8 cellular contexts compared by ENCODE assay signal in genomic region chr18:3596324-3597158, GRCh38.
DNase-seq lines count a peak whose midpoint lies in the region; ATAC-seq and TF ChIP-seq lines count a peak whose summit lies in the region.

No MANE protein-coding gene starts in this region.

- peak overlapping the region; percentile 94 for H3K4me3 Mint-ChIP-seq in CD4-positive, alpha-beta T cell
- peak overlapping the region; percentile 93 for H3K4me3 Mint-ChIP-seq in activated CD8-positive, alpha-beta T cell treated with anti-CD3 and anti-CD28 coated beads, Interleukin-2, amount 10 ng/mL, durations not matched to agents 7 days and 5 days
- peak overlapping the region; percentile 60 for H3K4me3 Mint-ChIP-seq in nephron progenitor cell

- H3K27ac Mint-ChIP-seq in CD4-positive, alpha-beta T cell: peak overlapping the region; percentile 100
- H3K27ac Mint-ChIP-seq in activated CD8-positive, alpha-beta T cell treated with anti-CD3 and anti-CD28 coated beads, Interleukin-2, amount 10 ng/mL, durations not matched to agents 7 days and 5 days: peak overlapping the region; percentile 98
- peak overlapping the region; percentile 92 for H3K27ac Mint-ChIP-seq in nephron progenitor cell

- POLR2A ChIA-PET in CD4-positive, alpha-beta T cell (lab: Charles Lee): interaction anchor here (0.6 to 5.6 kb wide), 11 partner anchors 9 to 347 kb away, joined by 3 to 185 read pairs (median 6); partner anchors contain the start of gene MYL12B
- POLR2A ChIA-PET in activated CD8-positive, alpha-beta T cell treated with anti-CD3 and anti-CD28 coated beads, Interleukin-2, amount 10 ng/mL, durations not matched to agents 7 days and 5 days (lab: Charles Lee): interaction anchor here (0.6 to 4.2 kb wide), 6 partner anchors 10 to 335 kb away, joined by 4 to 57 read pairs (median 8); partner anchors contain the start of gene MYL12B

- no peaks in the 10 kb centered on the region for H3K27me3 ChIP-seq in CD4-positive, alpha-beta T cell (ENCODE audit: control insufficient read depth, insufficient read depth, low read length)

- ATAC-seq in CD4-positive, alpha-beta T cell (ENCODE audit: poor library complexity): no peak
- ATAC-seq in GM21515 (IDR thresholded peaks at IDR 0.05; ENCODE audit: unreplicated experiment): peak; percentile 40
- no peak for ATAC-seq in activated CD8-positive, alpha-beta T cell treated with anti-CD3 and anti-CD28 coated beads, Interleukin-2, amount 10 ng/mL, durations not matched to agents 7 days and 5 days
- ATAC-seq in HG02840 (IDR thresholded peaks at IDR 0.05; ENCODE audit: low FRiP score, unreplicated experiment): no peak

- CTCF ChIA-PET in CD4-positive, alpha-beta T cell (lab: Charles Lee): interaction anchor here (0.6 to 2.3 kb wide), 7 partner anchors 11 to 335 kb away, joined by 3 to 12 read pairs (median 3); partner anchors contain the start of gene MYL12B
- CTCF ChIA-PET in activated CD8-positive, alpha-beta T cell treated with anti-CD3 and anti-CD28 coated beads, Interleukin-2, amount 10 ng/mL, durations not matched to agents 7 days and 5 days (lab: Charles Lee): interaction anchor here (0.6 to 7.2 kb wide), 13 partner anchors 11 to 366 kb away, joined by 3 to 124 read pairs (median 6); no protein-coding TSS in a partner anchor

- H3K27me3 Mint-ChIP-seq in CD4-positive, alpha-beta T cell: no peaks in the 10 kb centered on the region
- H3K27me3 Mint-ChIP-seq in activated CD8-positive, alpha-beta T cell treated with anti-CD3 and anti-CD28 coated beads, Interleukin-2, amount 10 ng/mL, durations not matched to agents 7 days and 5 days (ENCODE audit: low read depth): no peaks in the 10 kb centered on the region
- peaks cover 3% of the 10 kb centered on the region for H3K27me3 Mint-ChIP-seq in nephron progenitor cell (ENCODE audit: low read depth, poor library complexity)

- no peaks in the 10 kb centered on the region for H3K9me3 Mint-ChIP-seq in CD4-positive, alpha-beta T cell
- H3K9me3 Mint-ChIP-seq in activated CD8-positive, alpha-beta T cell treated with anti-CD3 and anti-CD28 coated beads, Interleukin-2, amount 10 ng/mL, durations not matched to agents 7 days and 5 days (ENCODE audit: insufficient read depth): no peaks in the 10 kb centered on the region
- no peaks in the 10 kb centered on the region for H3K9me3 Mint-ChIP-seq in nephron progenitor cell

- peaks cover 39% of the 10 kb centered on the region for H3K36me3 Mint-ChIP-seq in CD4-positive, alpha-beta T cell (ENCODE audit: low read depth)
- H3K36me3 Mint-ChIP-seq in activated CD8-positive, alpha-beta T cell treated with anti-CD3 and anti-CD28 coated beads, Interleukin-2, amount 10 ng/mL, durations not matched to agents 7 days and 5 days (ENCODE audit: low read depth): peaks cover 31% of the 10 kb centered on the region
- H3K36me3 Mint-ChIP-seq in nephron progenitor cell (ENCODE audit: low read depth): no peaks in the 10 kb centered on the region

- peak overlapping the region; percentile 89 for H3K27ac ChIP-seq in CD4-positive, alpha-beta T cell (ENCODE audit: low read depth, low read length)

- peaks cover 59% of the 10 kb centered on the region for H3K4me1 Mint-ChIP-seq in CD4-positive, alpha-beta T cell (ENCODE audit: low read depth)
- peaks cover 55% of the 10 kb centered on the region for H3K4me1 Mint-ChIP-seq in activated CD8-positive, alpha-beta T cell treated with anti-CD3 and anti-CD28 coated beads, Interleukin-2, amount 10 ng/mL, durations not matched to agents 7 days and 5 days (ENCODE audit: low read depth)
- peaks cover 63% of the 10 kb centered on the region for H3K4me1 Mint-ChIP-seq in nephron progenitor cell

- peak in 4 of 10 experiments; percentile 6 to 27 (median 14) for DNase-seq in CD4-positive, alpha-beta T cell
- DNase-seq in NCI-H146 treated with DMSO at 0.1 percent for 48 hours (lab: John Stamatoyannopoulos, UW; ENCODE audit: unreplicated experiment): peak; percentile 63
- DNase-seq in activated CD8-positive, alpha-beta T cell treated with anti-CD3 and anti-CD28 coated beads, Interleukin-2, amount 10 ng/mL, durations not matched to agents 7 days and 5 days: peak; percentile 64
- peak; percentile 45 for DNase-seq in fibroblast of gingiva (ENCODE audit: low read depth)
- DNase-seq in nephron progenitor cell: peak; percentile 54
- DNase-seq in amniotic stem cell (lab: John Stamatoyannopoulos, UW): no peak

- peak; percentile 21 for TF ChIP-seq CTCF in CD4-positive, alpha-beta T cell (IDR thresholded peaks at IDR 0.05)
- TF ChIP-seq CTCF in nephron progenitor cell (IDR thresholded peaks at IDR 0.05): peak; percentile 34

- H3K9me3 ChIP-seq in CD4-positive, alpha-beta T cell (ENCODE audit: control insufficient read depth, low read length): no peaks in the 10 kb centered on the region

- intact Hi-C loops in CD4-positive, alpha-beta T cell (cut with DNase I, micrococcal nuclease): loop anchor here (5.0 to 10.0 kb wide), 3 partner anchors 66 to 632 kb away; no protein-coding TSS in a partner anchor
